ENCODE assay signal across 8 cellular contexts in the genomic region with DNA sequence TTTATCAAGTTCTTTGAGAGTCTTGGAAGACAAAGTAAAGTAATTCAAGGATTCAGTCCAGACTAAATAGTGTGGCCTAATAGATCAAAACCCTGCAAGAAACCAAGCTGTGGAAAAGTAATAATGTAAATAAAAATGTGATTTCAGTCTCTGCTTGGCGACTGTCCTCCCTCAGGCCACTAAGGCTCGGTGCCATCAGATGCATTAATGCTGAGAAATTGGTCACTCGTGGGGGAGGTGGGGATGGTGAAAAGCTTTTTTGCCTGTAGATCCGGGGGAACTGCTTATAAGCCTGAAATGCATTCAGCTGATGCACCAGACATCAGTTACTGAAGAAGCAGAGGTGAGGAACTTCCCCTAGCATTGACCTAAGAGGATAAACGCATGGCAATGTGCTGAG.
"Had no signal": no experiment of that assay in that cellular context is flagged by ENCODE, and none has a peak within 500 bp of the region (broad histone marks: within the 10 kb centered on the region; RNA-seq: fewer than 3 reads in every experiment).

No MANE protein-coding gene starts in this region.

- ATAC-seq: GM12878 had no signal

- H3K4me3 ChIP-seq: GM12878 had no signal

- DNase-seq: GDM1, GF-D8 had no signal

- FAIRE-seq: G401.6, GM12878, GM12891, GM12892, GM18507, GM19239 had no signal
